In the genomic region with DNA sequence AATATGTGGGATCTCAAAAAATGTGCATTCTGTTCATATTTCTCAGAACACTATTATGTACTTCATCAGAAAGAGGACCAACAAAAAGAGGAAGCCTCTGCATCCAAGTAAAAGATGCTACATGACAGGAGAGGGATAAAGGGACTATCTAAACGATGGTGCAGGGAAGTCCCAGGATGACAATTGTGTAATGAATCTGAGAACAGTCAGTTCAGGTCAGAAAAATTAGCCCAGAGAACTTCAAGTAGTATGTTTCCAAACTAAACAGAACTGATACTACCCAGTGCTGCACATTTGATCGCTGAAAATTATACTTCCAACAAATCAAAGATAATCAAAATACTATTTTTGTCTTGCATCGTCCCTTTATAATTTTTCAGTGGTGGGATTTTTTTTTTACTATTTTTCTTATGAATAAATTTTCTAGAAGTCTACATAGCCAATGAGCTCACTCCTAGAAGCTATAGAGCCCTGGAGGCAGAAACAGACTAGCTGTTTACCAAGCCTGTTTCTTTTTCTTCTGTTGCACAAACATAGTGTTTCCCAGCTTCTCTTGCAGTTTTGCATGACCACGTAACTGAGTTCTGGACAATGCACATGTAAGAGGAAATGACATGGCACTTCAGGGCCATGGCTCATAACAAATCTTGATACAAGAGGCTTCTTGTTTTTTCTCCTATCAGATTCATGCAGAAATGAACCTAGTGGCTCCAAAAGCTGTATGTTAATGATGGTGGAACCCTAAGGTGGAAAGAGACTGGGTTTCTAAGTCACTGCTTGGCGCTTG, we compare ENCODE assay signal across 13 cellular contexts.
DNase-seq lines count a peak whose midpoint lies in the region; ATAC-seq, FAIRE-seq and TF ChIP-seq lines count a peak whose summit lies in the region.
"Had no signal": no experiment of that assay in that cellular context is flagged by ENCODE, and none has a peak within 500 bp of the region (broad histone marks: within the 10 kb centered on the region; RNA-seq: fewer than 3 reads in every experiment).

No MANE protein-coding gene starts in this region.

- no peak for TF ChIP-seq EP300 in HepG2 (IDR thresholded peaks at IDR 0.05; ENCODE audit: low read depth in 2 of 2, low read length in 2 of 2)
- TF ChIP-seq EP300 in HepG2 (CRISPR knock-in tag; IDR thresholded peaks at IDR 0.05; ENCODE audit: borderline replicate concordance), result no peak

- dilution Hi-C loops in endothelial cell of umbilical vein (cut with MboI; ENCODE audit: extremely low pct_ligation_motif_present, low sequenced_read_pairs), result no loop called here

- H3K9ac ChIP-seq in liver (ENCODE audit: low read depth in 1 of 2, low read length in 2 of 2) (no peak overlapping the region), HepG2 (ENCODE audit: insufficient read depth, low read depth, low read length) (no peak overlapping the region), endothelial cell of umbilical vein (replicated peaks; ENCODE audit: extremely low read depth, insufficient read depth, low read length) (no peak overlapping the region)

- no peaks in the 10 kb centered on the region for H3K27me3 ChIP-seq in liver (ENCODE audit: control insufficient read depth in 4 of 4, insufficient read depth in 4 of 4, low read length in 3 of 4)
- H3K27me3 ChIP-seq in HepG2 (ENCODE audit: control insufficient read depth in 1 of 2, insufficient read depth in 2 of 2, low read length in 2 of 2), result no peaks in the 10 kb centered on the region
- no peaks in the 10 kb centered on the region for H3K27me3 ChIP-seq in endothelial cell of umbilical vein (ENCODE audit: control insufficient read depth in 2 of 2, insufficient read depth in 2 of 2, low read length in 2 of 2)
- H3K27me3 ChIP-seq: MG63 had no signal

- H3K27me3 Mint-ChIP-seq in mesothelial cell of epicardium (ENCODE audit: low read depth), result no peaks in the 10 kb centered on the region

- CTCF ChIA-PET in HepG2 (lab: Yijun Ruan, JAX; ENCODE audit: low intra/inter-chr PET ratio, low total read pairs), result no interaction called here
- CTCF ChIA-PET in endothelial cell of umbilical vein (lab: Charles Lee), result interaction anchor here (0.8 to 2.6 kb wide), 4 partner anchors 41 to 779 kb away, joined by 3 to 20 read pairs (median 3); no protein-coding TSS in a partner anchor

- BruUV-seq in HepG2 (replicated peaks; lab: Mats Ljungman, UMichigan), result no TSS peak
- no TSS peak for BruUV-seq in endothelial cell of umbilical vein (replicated peaks; lab: Mats Ljungman, UMichigan)

- H3K36me3 ChIP-seq in liver (ENCODE audit: control insufficient read depth in 4 of 4, insufficient read depth in 3 of 4, low read depth in 1 of 4, low read length in 3 of 4) (no peaks in the 10 kb centered on the region), HepG2 (replicated peaks in 1 of 2; ENCODE audit: control insufficient read depth in 1 of 2, insufficient read depth in 2 of 2, low read length in 2 of 2) (no peaks in the 10 kb centered on the region), endothelial cell of umbilical vein (ENCODE audit: control insufficient read depth in 2 of 2, extremely low read depth in 1 of 2, insufficient read depth in 2 of 2, low read length in 2 of 2) (no peaks in the 10 kb centered on the region)
- H3K36me3 ChIP-seq: MG63 had no signal

- TF ChIP-seq RAD21 in liver (IDR thresholded peaks at IDR 0.05) (no peak), HepG2 (CRISPR knock-in tag; IDR thresholded peaks at IDR 0.05) (no peak)

- in situ Hi-C loops in HepG2 (cut with HindIII; ENCODE audit: extremely low pct_ligation_motif_present, low pct_unique_long_range_greater_than_20kb), result no loop called here

- WGBS in liver, result 34% methylated on average over 5 of the region's 5 CpGs
- WGBS in HepG2 (ENCODE audit: low lambda C conversion rate), result 0% methylated on average over 5 of the region's 5 CpGs

- no peak overlapping the region for H3K27ac Mint-ChIP-seq in mesothelial cell of epicardium
- H3K27ac Mint-ChIP-seq: activated naive CD4-positive, alpha-beta T cell treated with anti-CD3 and anti-CD28 coated beads for 36 hours; type B pancreatic cell had no signal

- H3K27ac ChIP-seq in liver (ENCODE audit: low read depth in 1 of 2, low read length in 2 of 2) (peak overlapping the region; percentile 21 to 31), HepG2 (ENCODE audit: extremely low read length, insufficient read depth, low read length) (no peak overlapping the region), endothelial cell of umbilical vein (ENCODE audit: insufficient read depth, low read depth, low read length) (peak overlapping the region; percentile 48)

- H2AFZ ChIP-seq in HepG2 (ENCODE audit: low read length) (no peak overlapping the region), endothelial cell of umbilical vein (ENCODE audit: low read depth, low read length) (peak overlapping the region; percentile 87)

- H4K20me1 ChIP-seq in HepG2 (ENCODE audit: insufficient read depth, low read length) (no peaks in the 10 kb centered on the region), endothelial cell of umbilical vein (replicated peaks; ENCODE audit: control insufficient read depth, extremely low read depth, insufficient read depth, low read length) (no peaks in the 10 kb centered on the region)

- no peak for FAIRE-seq in HepG2 (lab: Jason Lieb, UNC)
- FAIRE-seq in endothelial cell of umbilical vein (lab: Jason Lieb, UNC), result peak; percentile 63

- POLR2A ChIA-PET in HepG2 (lab: Yijun Ruan, JAX) (no interaction called here), endothelial cell of umbilical vein (lab: Charles Lee) (no interaction called here)

- no peak for ATAC-seq in HepG2
- peak; percentile 49 for ATAC-seq in HG03520 (IDR thresholded peaks at IDR 0.05; ENCODE audit: unreplicated experiment)
- no peak for ATAC-seq in HG03175 (IDR thresholded peaks at IDR 0.05; ENCODE audit: unreplicated experiment)
- ATAC-seq: Panc1 had no signal

- no peak for TF ChIP-seq POLR2A in HepG2 (IDR thresholded peaks at IDR 0.05; ENCODE audit: insufficient read depth in 1 of 2, low read depth in 2 of 2, low read length in 2 of 2)
- no peak for TF ChIP-seq POLR2A in endothelial cell of umbilical vein (IDR thresholded peaks at IDR 0.05; ENCODE audit: low read depth, low read length)

- no peaks in the 10 kb centered on the region for H3K9me3 ChIP-seq in liver (ENCODE audit: control insufficient read depth in 4 of 4, low read length in 3 of 4)
- no peaks in the 10 kb centered on the region for H3K9me3 ChIP-seq in HepG2 (ENCODE audit: low read length)
- no peaks in the 10 kb centered on the region for H3K9me3 ChIP-seq in endothelial cell of umbilical vein (replicated peaks; ENCODE audit: control insufficient read depth, insufficient read depth, low read length)
- H3K9me3 ChIP-seq: MG63 had no signal

- H3K4me2 ChIP-seq in HepG2 (ENCODE audit: low read depth, low read length) (no peak overlapping the region), endothelial cell of umbilical vein (ENCODE audit: insufficient read depth, low read length) (no peak overlapping the region)

- TF ChIP-seq CTCF in liver (IDR thresholded peaks at IDR 0.05; ENCODE audit: low read depth, low read length, missing input control), result no peak
- TF ChIP-seq CTCF in HepG2 (CRISPR knock-in tag; IDR thresholded peaks at IDR 0.05), result no peak
- TF ChIP-seq CTCF in endothelial cell of umbilical vein (IDR thresholded peaks at IDR 0.05; ENCODE audit: extremely low read depth in 1 of 2, insufficient read depth in 1 of 2, low read depth in 1 of 2, low read length in 2 of 2), result no peak
- no peak for TF ChIP-seq CTCF in mesothelial cell of epicardium (IDR thresholded peaks at IDR 0.05; ENCODE audit: unreplicated experiment)

- peaks cover 51% of the 10 kb centered on the region for H3K4me1 Mint-ChIP-seq in mesothelial cell of epicardium

- no peak for DNase-seq in HepG2 (ENCODE audit: low spot score)
- DNase-seq in endothelial cell of umbilical vein (ENCODE audit: low read depth, low spot score), result peak; percentile 70
- no peak for DNase-seq in mesothelial cell of epicardium (ENCODE audit: low spot score in 2 of 2, unreplicated experiment in 2 of 2)
- DNase-seq in RPMI8226, result no peak
- DNase-seq in putamen (ENCODE audit: low spot score), result no peak
- DNase-seq: activated naive CD4-positive, alpha-beta T cell treated with anti-CD3 and anti-CD28 coated beads for 36 hours; effector memory CD4-positive, alpha-beta T cell; MG63 had no signal

- intact Hi-C loops in HepG2 (cut with micrococcal nuclease; ENCODE audit: unreplicated experiment) (loop anchor here (10.0 kb wide), 1 partner anchor 193 kb away; no protein-coding TSS in a partner anchor), endothelial cell of umbilical vein (cut with micrococcal nuclease) (loop anchor here (2.0 to 10.0 kb wide), 7 partner anchors 339 to 1494 kb away; no protein-coding TSS in a partner anchor)

- H3K9me1 ChIP-seq in endothelial cell of umbilical vein (replicated peaks; ENCODE audit: control insufficient read depth, extremely low read depth, insufficient read depth, low read length), result no peaks in the 10 kb centered on the region

- H3K4me3 ChIP-seq in liver (ENCODE audit: low read depth in 1 of 3, low read length in 3 of 3), result no peak overlapping the region
- H3K4me3 ChIP-seq in HepG2 (replicated peaks in 1 of 3; ENCODE audit: insufficient read depth in 1 of 3, low read depth in 2 of 3, low read length in 3 of 3), result no peak overlapping the region
- no peak overlapping the region for H3K4me3 ChIP-seq in endothelial cell of umbilical vein (replicated peaks in 1 of 3; ENCODE audit: insufficient read depth in 1 of 3, low read depth in 1 of 3, low read length in 3 of 3)
- H3K4me3 ChIP-seq: MG63 had no signal

- H3K79me2 ChIP-seq in HepG2 (ENCODE audit: insufficient read depth, low read length) (no peaks in the 10 kb centered on the region), endothelial cell of umbilical vein (ENCODE audit: control insufficient read depth, insufficient read depth, low read length) (no peaks in the 10 kb centered on the region)

- H3K4me1 ChIP-seq in liver (ENCODE audit: control insufficient read depth in 4 of 4, insufficient read depth in 4 of 4, low read length in 3 of 4) (peaks cover 6 to 32% (median 25%) of the 10 kb centered on the region in 4 donors), HepG2 (ENCODE audit: insufficient read depth, low read length) (no peaks in the 10 kb centered on the region), endothelial cell of umbilical vein (ENCODE audit: control insufficient read depth, extremely low read depth, insufficient read depth, low read length) (peaks cover 32% of the 10 kb centered on the region)

- no peaks in the 10 kb centered on the region for H3K36me3 Mint-ChIP-seq in mesothelial cell of epicardium
- H3K36me3 Mint-ChIP-seq: type B pancreatic cell had no signal

- no peaks in the 10 kb centered on the region for H3K9me3 Mint-ChIP-seq in mesothelial cell of epicardium
- H3K9me3 Mint-ChIP-seq: activated naive CD4-positive, alpha-beta T cell treated with anti-CD3 and anti-CD28 coated beads for 36 hours; type B pancreatic cell had no signal

- H3K4me3 Mint-ChIP-seq in mesothelial cell of epicardium, result no peak overlapping the region
- H3K4me3 Mint-ChIP-seq: activated naive CD4-positive, alpha-beta T cell treated with anti-CD3 and anti-CD28 coated beads for 36 hours; type B pancreatic cell had no signal

TF ChIP-seq in endothelial cell of umbilical vein, 7 proteins besides CTCF, POLR2A, EP300 and RAD21:
- TF ChIP-seq JUN (IDR thresholded peaks at IDR 0.05; ENCODE audit: borderline replicate concordance, insufficient read depth, insufficient read length, low read depth) (peak; percentile 30), EZH2 (IDR thresholded peaks at IDR 0.05; ENCODE audit: borderline replicate concordance, low read depth, low read length, severe bottlenecking) (no peak)
